1 cellular context compared by ENCODE assay signal in the genomic region with DNA sequence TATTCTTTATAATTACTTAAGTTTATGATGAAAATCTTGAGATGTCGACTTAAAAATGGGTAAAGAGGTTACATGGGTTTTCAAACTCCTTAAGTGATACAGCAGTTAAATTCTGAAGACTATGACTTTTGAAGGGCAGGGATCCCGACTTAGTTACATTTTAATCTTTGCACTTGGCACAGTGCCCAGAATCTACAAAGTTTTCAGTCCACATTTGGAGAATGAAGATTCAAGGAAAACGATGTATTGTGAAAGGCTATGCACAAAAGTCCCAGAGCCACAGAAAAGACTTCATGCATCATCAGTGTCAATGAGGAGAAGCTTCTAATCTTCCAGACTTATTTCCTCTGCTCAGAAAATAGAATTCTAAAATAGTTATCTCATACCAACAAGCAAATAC.
TF ChIP-seq lines count a peak whose summit lies in the region.

No MANE protein-coding gene starts in this region.

TF ChIP-seq in K562, 482 proteins besides CTCF, POLR2A, EP300 and RAD21:
- no peak for TF ChIP-seq MAFF (IDR thresholded peaks at IDR 0.05; ENCODE audit: low read length)
- peak; percentile 82 for TF ChIP-seq NFIC (IDR thresholded peaks at IDR 0.05)
- TF ChIP-seq NFIX (CRISPR knock-in tag; IDR thresholded peaks at IDR 0.05; ENCODE audit: low read depth), result peak; percentile 54; the same call in 1 of the 2 replicates
- no peak for TF ChIP-seq ZNF217 (CRISPR knock-in tag; IDR thresholded peaks at IDR 0.05)
